1 cellular context compared by ENCODE assay signal in genomic region chr2:63841254-63842022, GRCh38.
TF ChIP-seq lines count a peak whose summit lies in the region.

Gene UGP2, plus strand, starts transcription at chr2:63841896. Its CDS starts 290 bp downstream, at chr2:63842186.

TF ChIP-seq in K562, 482 proteins besides CTCF, POLR2A, EP300 and RAD21 (continued from another document and continues in another):
- TF ChIP-seq PRDM10 (IDR thresholded peaks at IDR 0.05; ENCODE audit: partially characterized antibody): peak; percentile 27
- TF ChIP-seq HNRNPLL (IDR thresholded peaks at IDR 0.05; ENCODE audit: low read depth, low read length, poor library complexity, severe bottlenecking): no peak
- TF ChIP-seq DACH1 (IDR thresholded peaks at IDR 0.05; ENCODE audit: partially characterized antibody): peak; percentile 14
- TF ChIP-seq MAFK (IDR thresholded peaks at IDR 0.05; ENCODE audit: low read length): no peak
- 0 out of 2 replicates have a peak, but pooled peaks have one; percentile 45 for TF ChIP-seq KLF6 (CRISPR knock-in tag; IDR thresholded peaks at IDR 0.05; ENCODE audit: borderline replicate concordance)
- TF ChIP-seq NUFIP1 (IDR thresholded peaks at IDR 0.05; ENCODE audit: partially characterized antibody): no peak
- peak; percentile 47; the same call in 1 of the 2 replicates for TF ChIP-seq MBD2 (IDR thresholded peaks at IDR 0.05; ENCODE audit: borderline replicate concordance, low read depth)
- TF ChIP-seq ZNF584 (CRISPR knock-in tag; IDR thresholded peaks at IDR 0.05; ENCODE audit: low read depth): 0 out of 2 replicates have a peak, but pooled peaks have one; percentile 9
- TF ChIP-seq ZNF217 (CRISPR knock-in tag; IDR thresholded peaks at IDR 0.05): no peak
- TF ChIP-seq MITF (IDR thresholded peaks at IDR 0.05): no peak
- peak; percentile 71 for TF ChIP-seq TAF1 (IDR thresholded peaks at IDR 0.05; ENCODE audit: control insufficient read depth, extremely low read depth, insufficient read depth, low read length, severe bottlenecking)
- TF ChIP-seq YY1 (IDR thresholded peaks at IDR 0.05; ENCODE audit: borderline replicate concordance in 1 of 3, control insufficient read depth in 1 of 3, extremely low read depth in 1 of 3, insufficient read depth in 3 of 3, insufficient read length in 1 of 3, insufficient replicate concordance in 2 of 3, low read depth in 1 of 3, low read length in 2 of 3): peak in 2 of 3 experiments; percentile 58 to 64
- TF ChIP-seq ZNF699 (CRISPR knock-in tag; IDR thresholded peaks at IDR 0.05; ENCODE audit: insufficient replicate concordance): no peak
- TF ChIP-seq TRIM24 (IDR thresholded peaks at IDR 0.05): no peak
- TF ChIP-seq KLF1 (tag; IDR thresholded peaks at IDR 0.05): no peak
- 0 out of 2 replicates have a peak, but pooled peaks have one; percentile 63 for TF ChIP-seq FOXK1 (CRISPR knock-in tag; IDR thresholded peaks at IDR 0.05; ENCODE audit: borderline replicate concordance)
- 0 out of 2 replicates have a peak, but pooled peaks have one; percentile 71 for TF ChIP-seq ZBTB1 (CRISPR knock-in tag; IDR thresholded peaks at IDR 0.05; ENCODE audit: borderline replicate concordance, low read depth)
- no peak for TF ChIP-seq ZNF124 (CRISPR knock-in tag; IDR thresholded peaks at IDR 0.05)
- TF ChIP-seq ZNF511 (CRISPR knock-in tag; IDR thresholded peaks at IDR 0.05): no peak
- TF ChIP-seq ZNF277 (CRISPR knock-in tag; IDR thresholded peaks at IDR 0.05; ENCODE audit: borderline replicate concordance): no peak
- TF ChIP-seq CTCFL (IDR thresholded peaks at IDR 0.05; ENCODE audit: borderline replicate concordance, insufficient read depth, low read depth, low read length, poor library complexity, severe bottlenecking): no peak
- TF ChIP-seq LCOR (CRISPR knock-in tag; IDR thresholded peaks at IDR 0.05): peak; percentile 83
- TF ChIP-seq ZNF395 (CRISPR knock-in tag; IDR thresholded peaks at IDR 0.05): peak; percentile 66
- TF ChIP-seq CCAR2 (IDR thresholded peaks at IDR 0.05; ENCODE audit: low read depth, low read length): no peak
- no peak for TF ChIP-seq NR1H2 (CRISPR knock-in tag; IDR thresholded peaks at IDR 0.05)
- TF ChIP-seq ETV6 (IDR thresholded peaks at IDR 0.05; ENCODE audit: borderline replicate concordance in 1 of 2, low read depth in 2 of 2, low read length in 1 of 2): no peak
- no peak for TF ChIP-seq ETV6 (CRISPR knock-in tag; IDR thresholded peaks at IDR 0.05; ENCODE audit: borderline replicate concordance)
- TF ChIP-seq ZKSCAN1 (IDR thresholded peaks at IDR 0.05; ENCODE audit: low read depth, low read length): peak; percentile 57
- TF ChIP-seq HBP1 (CRISPR knock-in tag; IDR thresholded peaks at IDR 0.05): no peak
- no peak for TF ChIP-seq IRF2 (CRISPR knock-in tag; IDR thresholded peaks at IDR 0.05)
- peak; percentile 56 for TF ChIP-seq SAP30 (IDR thresholded peaks at IDR 0.05; ENCODE audit: borderline replicate concordance, insufficient read depth, low read depth, low read length, poor library complexity, severe bottlenecking)
- no peak; the same call in 1 of the 2 replicates for TF ChIP-seq GATAD2A (IDR thresholded peaks at IDR 0.05)
- TF ChIP-seq RBM22 (IDR thresholded peaks at IDR 0.05; ENCODE audit: low read depth, low read length, poor library complexity, severe bottlenecking): no peak
- no peak for TF ChIP-seq ZNF121 (CRISPR knock-in tag; conservative IDR thresholded peaks at IDR 0.05)
- peak; percentile 7 for TF ChIP-seq TFAP4 (CRISPR knock-in tag; IDR thresholded peaks at IDR 0.05; ENCODE audit: borderline replicate concordance)
- peak; percentile 48 for TF ChIP-seq HMGN3 (IDR thresholded peaks at IDR 0.05; ENCODE audit: borderline replicate concordance, extremely low read depth, insufficient read length, low read depth, low read length)
- no peak for TF ChIP-seq GTF2B (IDR thresholded peaks at IDR 0.05; ENCODE audit: extremely low read depth, insufficient read length)
- TF ChIP-seq ELF2 (CRISPR knock-in tag; IDR thresholded peaks at IDR 0.05): no peak
- TF ChIP-seq ZNF253 (CRISPR knock-in tag; conservative IDR thresholded peaks at IDR 0.05): no peak
- TF ChIP-seq TBP (optimal IDR thresholded peaks at IDR 0.05; ENCODE audit: low read depth, low read length): peak; percentile 43
- TF ChIP-seq ZBTB11 (CRISPR knock-in tag; IDR thresholded peaks at IDR 0.05): no peak; a peak in 1 of 6 replicates
- 0 out of 2 replicates have a peak, but pooled peaks have one; percentile 59 for TF ChIP-seq ZNF282 (CRISPR knock-in tag; IDR thresholded peaks at IDR 0.05)
- peak; percentile 23; the same call in 1 of the 2 replicates for TF ChIP-seq NCOA1 (IDR thresholded peaks at IDR 0.05; ENCODE audit: low read depth)
- TF ChIP-seq POLR2B (IDR thresholded peaks at IDR 0.05; ENCODE audit: low read depth, partially characterized antibody): peak; percentile 37
